ENCODE assay signal across 1 cellular context in the genomic region with DNA sequence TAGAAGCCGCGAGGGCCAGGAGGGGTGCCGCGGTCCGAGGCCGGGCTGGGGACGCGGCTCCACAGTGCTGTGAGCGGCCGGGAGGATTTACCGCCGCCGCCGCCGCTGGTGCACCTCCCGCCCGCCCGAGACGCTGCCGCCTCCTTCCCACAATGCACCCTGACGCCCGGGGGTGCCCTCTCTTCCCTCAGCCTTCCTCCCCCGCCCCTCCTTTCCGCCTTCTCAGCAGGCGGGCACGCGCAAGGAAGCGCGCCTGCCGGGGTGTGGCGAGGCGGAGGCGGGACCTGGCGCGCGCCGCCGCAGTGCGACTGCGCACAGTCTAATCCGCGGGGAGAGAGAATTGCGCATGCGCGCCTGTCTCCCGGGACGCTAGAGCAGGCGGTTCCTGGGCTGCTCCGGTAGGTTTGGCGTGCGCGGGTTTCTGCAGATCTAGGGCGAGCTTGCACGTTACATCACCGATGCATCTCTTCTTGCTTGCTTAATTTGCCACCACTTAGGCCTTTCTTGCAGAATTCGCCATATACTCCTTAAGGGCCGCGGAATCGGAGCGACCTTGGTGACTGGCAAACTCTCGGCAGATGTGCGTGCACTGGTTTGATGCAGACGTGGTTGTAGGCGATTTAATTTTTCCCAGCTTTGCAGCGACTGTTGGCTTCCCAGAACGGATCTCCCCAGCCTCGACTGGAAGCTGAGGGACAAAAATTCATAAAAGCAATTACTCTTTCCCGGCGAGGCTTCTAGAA.
A peak's percentile ranks its signal among the peaks of the same experiment; 100 is the strongest.
TF ChIP-seq lines count a peak whose summit lies in the region.

A gene (plus strand): TSS at position 347 of the 743 bp plus-strand sequence. CDS start 506 bp downstream, outside the sequence.
A gene with protein sequence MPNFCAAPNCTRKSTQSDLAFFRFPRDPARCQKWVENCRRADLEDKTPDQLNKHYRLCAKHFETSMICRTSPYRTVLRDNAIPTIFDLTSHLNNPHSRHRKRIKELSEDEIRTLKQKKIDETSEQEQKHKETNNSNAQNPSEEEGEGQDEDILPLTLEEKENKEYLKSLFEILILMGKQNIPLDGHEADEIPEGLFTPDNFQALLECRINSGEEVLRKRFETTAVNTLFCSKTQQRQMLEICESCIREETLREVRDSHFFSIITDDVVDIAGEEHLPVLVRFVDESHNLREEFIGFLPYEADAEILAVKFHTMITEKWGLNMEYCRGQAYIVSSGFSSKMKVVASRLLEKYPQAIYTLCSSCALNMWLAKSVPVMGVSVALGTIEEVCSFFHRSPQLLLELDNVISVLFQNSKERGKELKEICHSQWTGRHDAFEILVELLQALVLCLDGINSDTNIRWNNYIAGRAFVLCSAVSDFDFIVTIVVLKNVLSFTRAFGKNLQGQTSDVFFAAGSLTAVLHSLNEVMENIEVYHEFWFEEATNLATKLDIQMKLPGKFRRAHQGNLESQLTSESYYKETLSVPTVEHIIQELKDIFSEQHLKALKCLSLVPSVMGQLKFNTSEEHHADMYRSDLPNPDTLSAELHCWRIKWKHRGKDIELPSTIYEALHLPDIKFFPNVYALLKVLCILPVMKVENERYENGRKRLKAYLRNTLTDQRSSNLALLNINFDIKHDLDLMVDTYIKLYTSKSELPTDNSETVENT (minus strand): TSS at position 156 of the 743 bp plus-strand sequence. CDS start 296 bp downstream, outside the sequence.

TF ChIP-seq in WTC11, 78 proteins besides CTCF, POLR2A, EP300 and RAD21 (continued from another document and continues in another):
- TF ChIP-seq ZNF671 (CRISPR knock-in tag; IDR thresholded peaks at IDR 0.05), result no peak
- TF ChIP-seq, protein P1, sequence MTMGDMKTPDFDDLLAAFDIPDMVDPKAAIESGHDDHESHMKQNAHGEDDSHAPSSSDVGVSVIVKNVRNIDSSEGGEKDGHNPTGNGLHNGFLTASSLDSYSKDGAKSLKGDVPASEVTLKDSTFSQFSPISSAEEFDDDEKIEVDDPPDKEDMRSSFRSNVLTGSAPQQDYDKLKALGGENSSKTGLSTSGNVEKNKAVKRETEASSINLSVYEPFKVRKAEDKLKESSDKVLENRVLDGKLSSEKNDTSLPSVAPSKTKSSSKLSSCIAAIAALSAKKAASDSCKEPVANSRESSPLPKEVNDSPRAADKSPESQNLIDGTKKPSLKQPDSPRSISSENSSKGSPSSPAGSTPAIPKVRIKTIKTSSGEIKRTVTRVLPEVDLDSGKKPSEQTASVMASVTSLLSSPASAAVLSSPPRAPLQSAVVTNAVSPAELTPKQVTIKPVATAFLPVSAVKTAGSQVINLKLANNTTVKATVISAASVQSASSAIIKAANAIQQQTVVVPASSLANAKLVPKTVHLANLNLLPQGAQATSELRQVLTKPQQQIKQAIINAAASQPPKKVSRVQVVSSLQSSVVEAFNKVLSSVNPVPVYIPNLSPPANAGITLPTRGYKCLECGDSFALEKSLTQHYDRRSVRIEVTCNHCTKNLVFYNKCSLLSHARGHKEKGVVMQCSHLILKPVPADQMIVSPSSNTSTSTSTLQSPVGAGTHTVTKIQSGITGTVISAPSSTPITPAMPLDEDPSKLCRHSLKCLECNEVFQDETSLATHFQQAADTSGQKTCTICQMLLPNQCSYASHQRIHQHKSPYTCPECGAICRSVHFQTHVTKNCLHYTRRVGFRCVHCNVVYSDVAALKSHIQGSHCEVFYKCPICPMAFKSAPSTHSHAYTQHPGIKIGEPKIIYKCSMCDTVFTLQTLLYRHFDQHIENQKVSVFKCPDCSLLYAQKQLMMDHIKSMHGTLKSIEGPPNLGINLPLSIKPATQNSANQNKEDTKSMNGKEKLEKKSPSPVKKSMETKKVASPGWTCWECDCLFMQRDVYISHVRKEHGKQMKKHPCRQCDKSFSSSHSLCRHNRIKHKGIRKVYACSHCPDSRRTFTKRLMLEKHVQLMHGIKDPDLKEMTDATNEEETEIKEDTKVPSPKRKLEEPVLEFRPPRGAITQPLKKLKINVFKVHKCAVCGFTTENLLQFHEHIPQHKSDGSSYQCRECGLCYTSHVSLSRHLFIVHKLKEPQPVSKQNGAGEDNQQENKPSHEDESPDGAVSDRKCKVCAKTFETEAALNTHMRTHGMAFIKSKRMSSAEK (CRISPR knock-in tag; IDR thresholded peaks at IDR 0.05; ENCODE audit: borderline replicate concordance), result no peak
- TF ChIP-seq, protein P2, sequence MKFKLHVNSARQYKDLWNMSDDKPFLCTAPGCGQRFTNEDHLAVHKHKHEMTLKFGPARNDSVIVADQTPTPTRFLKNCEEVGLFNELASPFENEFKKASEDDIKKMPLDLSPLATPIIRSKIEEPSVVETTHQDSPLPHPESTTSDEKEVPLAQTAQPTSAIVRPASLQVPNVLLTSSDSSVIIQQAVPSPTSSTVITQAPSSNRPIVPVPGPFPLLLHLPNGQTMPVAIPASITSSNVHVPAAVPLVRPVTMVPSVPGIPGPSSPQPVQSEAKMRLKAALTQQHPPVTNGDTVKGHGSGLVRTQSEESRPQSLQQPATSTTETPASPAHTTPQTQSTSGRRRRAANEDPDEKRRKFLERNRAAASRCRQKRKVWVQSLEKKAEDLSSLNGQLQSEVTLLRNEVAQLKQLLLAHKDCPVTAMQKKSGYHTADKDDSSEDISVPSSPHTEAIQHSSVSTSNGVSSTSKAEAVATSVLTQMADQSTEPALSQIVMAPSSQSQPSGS (CRISPR knock-in tag; IDR thresholded peaks at IDR 0.05; ENCODE audit: borderline replicate concordance, low read depth), result no peak
- TF ChIP-seq, protein P3, sequence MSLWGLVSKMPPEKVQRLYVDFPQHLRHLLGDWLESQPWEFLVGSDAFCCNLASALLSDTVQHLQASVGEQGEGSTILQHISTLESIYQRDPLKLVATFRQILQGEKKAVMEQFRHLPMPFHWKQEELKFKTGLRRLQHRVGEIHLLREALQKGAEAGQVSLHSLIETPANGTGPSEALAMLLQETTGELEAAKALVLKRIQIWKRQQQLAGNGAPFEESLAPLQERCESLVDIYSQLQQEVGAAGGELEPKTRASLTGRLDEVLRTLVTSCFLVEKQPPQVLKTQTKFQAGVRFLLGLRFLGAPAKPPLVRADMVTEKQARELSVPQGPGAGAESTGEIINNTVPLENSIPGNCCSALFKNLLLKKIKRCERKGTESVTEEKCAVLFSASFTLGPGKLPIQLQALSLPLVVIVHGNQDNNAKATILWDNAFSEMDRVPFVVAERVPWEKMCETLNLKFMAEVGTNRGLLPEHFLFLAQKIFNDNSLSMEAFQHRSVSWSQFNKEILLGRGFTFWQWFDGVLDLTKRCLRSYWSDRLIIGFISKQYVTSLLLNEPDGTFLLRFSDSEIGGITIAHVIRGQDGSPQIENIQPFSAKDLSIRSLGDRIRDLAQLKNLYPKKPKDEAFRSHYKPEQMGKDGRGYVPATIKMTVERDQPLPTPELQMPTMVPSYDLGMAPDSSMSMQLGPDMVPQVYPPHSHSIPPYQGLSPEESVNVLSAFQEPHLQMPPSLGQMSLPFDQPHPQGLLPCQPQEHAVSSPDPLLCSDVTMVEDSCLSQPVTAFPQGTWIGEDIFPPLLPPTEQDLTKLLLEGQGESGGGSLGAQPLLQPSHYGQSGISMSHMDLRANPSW (CRISPR knock-in tag; conservative IDR thresholded peaks at IDR 0.05; ENCODE audit: low read depth), result no peak
- TF ChIP-seq, protein P4, sequence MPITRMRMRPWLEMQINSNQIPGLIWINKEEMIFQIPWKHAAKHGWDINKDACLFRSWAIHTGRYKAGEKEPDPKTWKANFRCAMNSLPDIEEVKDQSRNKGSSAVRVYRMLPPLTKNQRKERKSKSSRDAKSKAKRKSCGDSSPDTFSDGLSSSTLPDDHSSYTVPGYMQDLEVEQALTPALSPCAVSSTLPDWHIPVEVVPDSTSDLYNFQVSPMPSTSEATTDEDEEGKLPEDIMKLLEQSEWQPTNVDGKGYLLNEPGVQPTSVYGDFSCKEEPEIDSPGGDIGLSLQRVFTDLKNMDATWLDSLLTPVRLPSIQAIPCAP (CRISPR knock-in tag; IDR thresholded peaks at IDR 0.05), result peak; percentile 43; the same call in 1 of the 2 replicates
- TF ChIP-seq, protein P5, sequence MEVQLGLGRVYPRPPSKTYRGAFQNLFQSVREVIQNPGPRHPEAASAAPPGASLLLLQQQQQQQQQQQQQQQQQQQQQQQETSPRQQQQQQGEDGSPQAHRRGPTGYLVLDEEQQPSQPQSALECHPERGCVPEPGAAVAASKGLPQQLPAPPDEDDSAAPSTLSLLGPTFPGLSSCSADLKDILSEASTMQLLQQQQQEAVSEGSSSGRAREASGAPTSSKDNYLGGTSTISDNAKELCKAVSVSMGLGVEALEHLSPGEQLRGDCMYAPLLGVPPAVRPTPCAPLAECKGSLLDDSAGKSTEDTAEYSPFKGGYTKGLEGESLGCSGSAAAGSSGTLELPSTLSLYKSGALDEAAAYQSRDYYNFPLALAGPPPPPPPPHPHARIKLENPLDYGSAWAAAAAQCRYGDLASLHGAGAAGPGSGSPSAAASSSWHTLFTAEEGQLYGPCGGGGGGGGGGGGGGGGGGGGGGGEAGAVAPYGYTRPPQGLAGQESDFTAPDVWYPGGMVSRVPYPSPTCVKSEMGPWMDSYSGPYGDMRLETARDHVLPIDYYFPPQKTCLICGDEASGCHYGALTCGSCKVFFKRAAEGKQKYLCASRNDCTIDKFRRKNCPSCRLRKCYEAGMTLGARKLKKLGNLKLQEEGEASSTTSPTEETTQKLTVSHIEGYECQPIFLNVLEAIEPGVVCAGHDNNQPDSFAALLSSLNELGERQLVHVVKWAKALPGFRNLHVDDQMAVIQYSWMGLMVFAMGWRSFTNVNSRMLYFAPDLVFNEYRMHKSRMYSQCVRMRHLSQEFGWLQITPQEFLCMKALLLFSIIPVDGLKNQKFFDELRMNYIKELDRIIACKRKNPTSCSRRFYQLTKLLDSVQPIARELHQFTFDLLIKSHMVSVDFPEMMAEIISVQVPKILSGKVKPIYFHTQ (CRISPR knock-in tag; IDR thresholded peaks at IDR 0.05), result no peak
- TF ChIP-seq, protein P6, sequence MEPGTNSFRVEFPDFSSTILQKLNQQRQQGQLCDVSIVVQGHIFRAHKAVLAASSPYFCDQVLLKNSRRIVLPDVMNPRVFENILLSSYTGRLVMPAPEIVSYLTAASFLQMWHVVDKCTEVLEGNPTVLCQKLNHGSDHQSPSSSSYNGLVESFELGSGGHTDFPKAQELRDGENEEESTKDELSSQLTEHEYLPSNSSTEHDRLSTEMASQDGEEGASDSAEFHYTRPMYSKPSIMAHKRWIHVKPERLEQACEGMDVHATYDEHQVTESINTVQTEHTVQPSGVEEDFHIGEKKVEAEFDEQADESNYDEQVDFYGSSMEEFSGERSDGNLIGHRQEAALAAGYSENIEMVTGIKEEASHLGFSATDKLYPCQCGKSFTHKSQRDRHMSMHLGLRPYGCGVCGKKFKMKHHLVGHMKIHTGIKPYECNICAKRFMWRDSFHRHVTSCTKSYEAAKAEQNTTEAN (CRISPR knock-in tag; IDR thresholded peaks at IDR 0.05), result no peak
- TF ChIP-seq FOXK1 (CRISPR knock-in tag; IDR thresholded peaks at IDR 0.05), result peak; percentile 46; the same call in 1 of the 2 replicates
- no peak for TF ChIP-seq NFYB (CRISPR knock-in tag; conservative IDR thresholded peaks at IDR 0.05; ENCODE audit: low read depth)
- no peak for TF ChIP-seq NR1H2 (CRISPR knock-in tag; IDR thresholded peaks at IDR 0.05)
- no peak for TF ChIP-seq GRHL2 (CRISPR knock-in tag; IDR thresholded peaks at IDR 0.05; ENCODE audit: insufficient replicate concordance, severe bottlenecking)
- TF ChIP-seq OVOL2 (CRISPR knock-in tag; IDR thresholded peaks at IDR 0.05; ENCODE audit: borderline replicate concordance), result no peak
- no peak for TF ChIP-seq ZNF317 (CRISPR knock-in tag; IDR thresholded peaks at IDR 0.05; ENCODE audit: borderline replicate concordance, low read depth)
- TF ChIP-seq PRRX2 (CRISPR knock-in tag; IDR thresholded peaks at IDR 0.05), result no peak
- TF ChIP-seq, protein P7, sequence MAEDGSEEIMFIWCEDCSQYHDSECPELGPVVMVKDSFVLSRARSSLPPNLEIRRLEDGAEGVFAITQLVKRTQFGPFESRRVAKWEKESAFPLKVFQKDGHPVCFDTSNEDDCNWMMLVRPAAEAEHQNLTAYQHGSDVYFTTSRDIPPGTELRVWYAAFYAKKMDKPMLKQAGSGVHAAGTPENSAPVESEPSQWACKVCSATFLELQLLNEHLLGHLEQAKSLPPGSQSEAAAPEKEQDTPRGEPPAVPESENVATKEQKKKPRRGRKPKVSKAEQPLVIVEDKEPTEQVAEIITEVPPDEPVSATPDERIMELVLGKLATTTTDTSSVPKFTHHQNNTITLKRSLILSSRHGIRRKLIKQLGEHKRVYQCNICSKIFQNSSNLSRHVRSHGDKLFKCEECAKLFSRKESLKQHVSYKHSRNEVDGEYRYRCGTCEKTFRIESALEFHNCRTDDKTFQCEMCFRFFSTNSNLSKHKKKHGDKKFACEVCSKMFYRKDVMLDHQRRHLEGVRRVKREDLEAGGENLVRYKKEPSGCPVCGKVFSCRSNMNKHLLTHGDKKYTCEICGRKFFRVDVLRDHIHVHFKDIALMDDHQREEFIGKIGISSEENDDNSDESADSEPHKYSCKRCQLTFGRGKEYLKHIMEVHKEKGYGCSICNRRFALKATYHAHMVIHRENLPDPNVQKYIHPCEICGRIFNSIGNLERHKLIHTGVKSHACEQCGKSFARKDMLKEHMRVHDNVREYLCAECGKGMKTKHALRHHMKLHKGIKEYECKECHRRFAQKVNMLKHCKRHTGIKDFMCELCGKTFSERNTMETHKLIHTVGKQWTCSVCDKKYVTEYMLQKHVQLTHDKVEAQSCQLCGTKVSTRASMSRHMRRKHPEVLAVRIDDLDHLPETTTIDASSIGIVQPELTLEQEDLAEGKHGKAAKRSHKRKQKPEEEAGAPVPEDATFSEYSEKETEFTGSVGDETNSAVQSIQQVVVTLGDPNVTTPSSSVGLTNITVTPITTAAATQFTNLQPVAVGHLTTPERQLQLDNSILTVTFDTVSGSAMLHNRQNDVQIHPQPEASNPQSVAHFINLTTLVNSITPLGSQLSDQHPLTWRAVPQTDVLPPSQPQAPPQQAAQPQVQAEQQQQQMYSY (CRISPR knock-in tag; IDR thresholded peaks at IDR 0.05), result no peak
- no peak for TF ChIP-seq MXD4 (CRISPR knock-in tag; IDR thresholded peaks at IDR 0.05; ENCODE audit: borderline replicate concordance)
- TF ChIP-seq, protein P8, sequence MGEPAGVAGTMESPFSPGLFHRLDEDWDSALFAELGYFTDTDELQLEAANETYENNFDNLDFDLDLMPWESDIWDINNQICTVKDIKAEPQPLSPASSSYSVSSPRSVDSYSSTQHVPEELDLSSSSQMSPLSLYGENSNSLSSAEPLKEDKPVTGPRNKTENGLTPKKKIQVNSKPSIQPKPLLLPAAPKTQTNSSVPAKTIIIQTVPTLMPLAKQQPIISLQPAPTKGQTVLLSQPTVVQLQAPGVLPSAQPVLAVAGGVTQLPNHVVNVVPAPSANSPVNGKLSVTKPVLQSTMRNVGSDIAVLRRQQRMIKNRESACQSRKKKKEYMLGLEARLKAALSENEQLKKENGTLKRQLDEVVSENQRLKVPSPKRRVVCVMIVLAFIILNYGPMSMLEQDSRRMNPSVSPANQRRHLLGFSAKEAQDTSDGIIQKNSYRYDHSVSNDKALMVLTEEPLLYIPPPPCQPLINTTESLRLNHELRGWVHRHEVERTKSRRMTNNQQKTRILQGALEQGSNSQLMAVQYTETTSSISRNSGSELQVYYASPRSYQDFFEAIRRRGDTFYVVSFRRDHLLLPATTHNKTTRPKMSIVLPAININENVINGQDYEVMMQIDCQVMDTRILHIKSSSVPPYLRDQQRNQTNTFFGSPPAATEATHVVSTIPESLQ (CRISPR knock-in tag; IDR thresholded peaks at IDR 0.05), result no peak
- TF ChIP-seq ETV6 (CRISPR knock-in tag; IDR thresholded peaks at IDR 0.05), result peak; percentile 82
- peak; percentile 88 for TF ChIP-seq SP1 (CRISPR knock-in tag; conservative IDR thresholded peaks at IDR 0.05)
- no peak for TF ChIP-seq ESRRA (CRISPR knock-in tag; IDR thresholded peaks at IDR 0.05; ENCODE audit: borderline replicate concordance)
- no peak for TF ChIP-seq EMX1 (CRISPR knock-in tag; IDR thresholded peaks at IDR 0.05)
